Comparison of ENCODE assay signal across 1 cellular context in genomic region chr20:47351643-47352331, GRCh38.
TF ChIP-seq lines count a peak whose summit lies in the region.

No MANE protein-coding gene starts in this region.

TF ChIP-seq in WTC11, 78 proteins besides CTCF, POLR2A, EP300 and RAD21 (continued from another document):
- TF ChIP-seq, protein P1, sequence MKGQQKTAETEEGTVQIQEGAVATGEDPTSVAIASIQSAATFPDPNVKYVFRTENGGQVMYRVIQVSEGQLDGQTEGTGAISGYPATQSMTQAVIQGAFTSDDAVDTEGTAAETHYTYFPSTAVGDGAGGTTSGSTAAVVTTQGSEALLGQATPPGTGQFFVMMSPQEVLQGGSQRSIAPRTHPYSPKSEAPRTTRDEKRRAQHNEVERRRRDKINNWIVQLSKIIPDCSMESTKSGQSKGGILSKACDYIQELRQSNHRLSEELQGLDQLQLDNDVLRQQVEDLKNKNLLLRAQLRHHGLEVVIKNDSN (CRISPR knock-in tag; IDR thresholded peaks at IDR 0.05) = no peak
- TF ChIP-seq HMGXB4 (CRISPR knock-in tag; IDR thresholded peaks at IDR 0.05) (no peak), RELA (CRISPR knock-in tag; IDR thresholded peaks at IDR 0.05; ENCODE audit: borderline replicate concordance) (no peak), ZNF232 (CRISPR knock-in tag; IDR thresholded peaks at IDR 0.05) (no peak), ELF4 (CRISPR knock-in tag; IDR thresholded peaks at IDR 0.05; ENCODE audit: low read depth) (no peak), ZNF396 (CRISPR knock-in tag; IDR thresholded peaks at IDR 0.05; ENCODE audit: borderline replicate concordance) (no peak), JUN (CRISPR knock-in tag; IDR thresholded peaks at IDR 0.05) (no peak)
- TF ChIP-seq, protein P2, sequence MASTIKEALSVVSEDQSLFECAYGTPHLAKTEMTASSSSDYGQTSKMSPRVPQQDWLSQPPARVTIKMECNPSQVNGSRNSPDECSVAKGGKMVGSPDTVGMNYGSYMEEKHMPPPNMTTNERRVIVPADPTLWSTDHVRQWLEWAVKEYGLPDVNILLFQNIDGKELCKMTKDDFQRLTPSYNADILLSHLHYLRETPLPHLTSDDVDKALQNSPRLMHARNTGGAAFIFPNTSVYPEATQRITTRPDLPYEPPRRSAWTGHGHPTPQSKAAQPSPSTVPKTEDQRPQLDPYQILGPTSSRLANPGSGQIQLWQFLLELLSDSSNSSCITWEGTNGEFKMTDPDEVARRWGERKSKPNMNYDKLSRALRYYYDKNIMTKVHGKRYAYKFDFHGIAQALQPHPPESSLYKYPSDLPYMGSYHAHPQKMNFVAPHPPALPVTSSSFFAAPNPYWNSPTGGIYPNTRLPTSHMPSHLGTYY (CRISPR knock-in tag; IDR thresholded peaks at IDR 0.05) = no peak
- TF ChIP-seq, protein P3, sequence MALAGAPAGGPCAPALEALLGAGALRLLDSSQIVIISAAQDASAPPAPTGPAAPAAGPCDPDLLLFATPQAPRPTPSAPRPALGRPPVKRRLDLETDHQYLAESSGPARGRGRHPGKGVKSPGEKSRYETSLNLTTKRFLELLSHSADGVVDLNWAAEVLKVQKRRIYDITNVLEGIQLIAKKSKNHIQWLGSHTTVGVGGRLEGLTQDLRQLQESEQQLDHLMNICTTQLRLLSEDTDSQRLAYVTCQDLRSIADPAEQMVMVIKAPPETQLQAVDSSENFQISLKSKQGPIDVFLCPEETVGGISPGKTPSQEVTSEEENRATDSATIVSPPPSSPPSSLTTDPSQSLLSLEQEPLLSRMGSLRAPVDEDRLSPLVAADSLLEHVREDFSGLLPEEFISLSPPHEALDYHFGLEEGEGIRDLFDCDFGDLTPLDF (CRISPR knock-in tag; IDR thresholded peaks at IDR 0.05) = no peak
- TF ChIP-seq, protein P4, sequence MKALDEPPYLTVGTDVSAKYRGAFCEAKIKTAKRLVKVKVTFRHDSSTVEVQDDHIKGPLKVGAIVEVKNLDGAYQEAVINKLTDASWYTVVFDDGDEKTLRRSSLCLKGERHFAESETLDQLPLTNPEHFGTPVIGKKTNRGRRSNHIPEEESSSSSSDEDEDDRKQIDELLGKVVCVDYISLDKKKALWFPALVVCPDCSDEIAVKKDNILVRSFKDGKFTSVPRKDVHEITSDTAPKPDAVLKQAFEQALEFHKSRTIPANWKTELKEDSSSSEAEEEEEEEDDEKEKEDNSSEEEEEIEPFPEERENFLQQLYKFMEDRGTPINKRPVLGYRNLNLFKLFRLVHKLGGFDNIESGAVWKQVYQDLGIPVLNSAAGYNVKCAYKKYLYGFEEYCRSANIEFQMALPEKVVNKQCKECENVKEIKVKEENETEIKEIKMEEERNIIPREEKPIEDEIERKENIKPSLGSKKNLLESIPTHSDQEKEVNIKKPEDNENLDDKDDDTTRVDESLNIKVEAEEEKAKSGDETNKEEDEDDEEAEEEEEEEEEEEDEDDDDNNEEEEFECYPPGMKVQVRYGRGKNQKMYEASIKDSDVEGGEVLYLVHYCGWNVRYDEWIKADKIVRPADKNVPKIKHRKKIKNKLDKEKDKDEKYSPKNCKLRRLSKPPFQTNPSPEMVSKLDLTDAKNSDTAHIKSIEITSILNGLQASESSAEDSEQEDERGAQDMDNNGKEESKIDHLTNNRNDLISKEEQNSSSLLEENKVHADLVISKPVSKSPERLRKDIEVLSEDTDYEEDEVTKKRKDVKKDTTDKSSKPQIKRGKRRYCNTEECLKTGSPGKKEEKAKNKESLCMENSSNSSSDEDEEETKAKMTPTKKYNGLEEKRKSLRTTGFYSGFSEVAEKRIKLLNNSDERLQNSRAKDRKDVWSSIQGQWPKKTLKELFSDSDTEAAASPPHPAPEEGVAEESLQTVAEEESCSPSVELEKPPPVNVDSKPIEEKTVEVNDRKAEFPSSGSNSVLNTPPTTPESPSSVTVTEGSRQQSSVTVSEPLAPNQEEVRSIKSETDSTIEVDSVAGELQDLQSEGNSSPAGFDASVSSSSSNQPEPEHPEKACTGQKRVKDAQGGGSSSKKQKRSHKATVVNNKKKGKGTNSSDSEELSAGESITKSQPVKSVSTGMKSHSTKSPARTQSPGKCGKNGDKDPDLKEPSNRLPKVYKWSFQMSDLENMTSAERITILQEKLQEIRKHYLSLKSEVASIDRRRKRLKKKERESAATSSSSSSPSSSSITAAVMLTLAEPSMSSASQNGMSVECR (CRISPR knock-in tag; IDR thresholded peaks at IDR 0.05; ENCODE audit: borderline replicate concordance) = no peak
